Comparison of ENCODE assay signal across 11 cellular contexts in genomic region chr22:24161909-24162308, GRCh38. TPM values are rescaled to one million over a fixed set of nuclear protein-coding genes. Genes with fewer than 3 reads are reported as not detected.
A peak's percentile ranks its signal among the peaks of the same experiment; 100 is the strongest.
DNase-seq lines count a peak whose midpoint lies in the region; ATAC-seq and TF ChIP-seq lines count a peak whose summit lies in the region.
"Had no signal": no experiment of that assay in that cellular context is flagged by ENCODE, and none has a peak within 500 bp of the region (broad histone marks: within the 10 kb centered on the region; RNA-seq: fewer than 3 reads in every experiment).

No MANE protein-coding gene starts in this region.

- peaks cover 3% of the 10 kb centered on the region for H3K36me3 Mint-ChIP-seq in activated T-helper 1 cell treated with anti-CD3 and anti-CD28 coated beads, Interleukin-12 subunit alpha, Interleukin-12 subunit beta, Interleukin-2, Interleukin-4 antibody, amounts not matched to agents 30 ng/mL and 10 ng/mL and 1 ng/mL, durations not matched to agents 14 hours and 24 hours and 36 hours (ENCODE audit: low read depth)

- H3K27ac ChIP-seq in right cardiac atrium (ENCODE audit: low read length) = peak overlapping the region; percentile 85
- H3K27ac ChIP-seq in thoracic aorta = peak overlapping the region; percentile 63 to 69

- H3K9me3 ChIP-seq in right cardiac atrium (ENCODE audit: control insufficient read depth, low read length) (no peaks in the 10 kb centered on the region), thoracic aorta (no peaks in the 10 kb centered on the region)

- TF ChIP-seq CTCF in thoracic aorta (IDR thresholded peaks at IDR 0.05) = no peak

- H3K27me3 Mint-ChIP-seq in activated T-helper 1 cell treated with anti-CD3 and anti-CD28 coated beads, Interleukin-12 subunit alpha, Interleukin-12 subunit beta, Interleukin-2, Interleukin-4 antibody, amounts not matched to agents 30 ng/mL and 10 ng/mL and 1 ng/mL, durations not matched to agents 14 hours and 24 hours and 36 hours (ENCODE audit: insufficient read depth) = no peaks in the 10 kb centered on the region

- intact Hi-C loops in Right ventricle myocardium superior (cut with DNase I) = no loop called here
- intact Hi-C loops in cardiac septum (cut with DNase I) = loop anchor here (5.0 kb wide), 1 partner anchor 155 kb away; the partner anchor contains the start of gene GSTT4
- intact Hi-C loops in activated T-helper 1 cell treated with anti-CD3 and anti-CD28 coated beads, Interleukin-12 subunit alpha, Interleukin-12 subunit beta, Interleukin-2, Interleukin-4 antibody, amounts not matched to agents 30 ng/mL and 10 ng/mL and 1 ng/mL, durations not matched to agents 14 hours and 24 hours and 36 hours (cut with micrococcal nuclease) = no loop called here
- intact Hi-C loops in right cardiac atrium (cut with DNase I) = loop anchor here in 1 of 4 donors (10.0 kb wide), 1 partner anchor 157 kb away; the partner anchor contains the start of gene GSTT4

- peaks cover 30% of the 10 kb centered on the region for H3K36me3 ChIP-seq in thoracic aorta

- H3K4me1 Mint-ChIP-seq in activated T-helper 1 cell treated with anti-CD3 and anti-CD28 coated beads, Interleukin-12 subunit alpha, Interleukin-12 subunit beta, Interleukin-2, Interleukin-4 antibody, amounts not matched to agents 30 ng/mL and 10 ng/mL and 1 ng/mL, durations not matched to agents 14 hours and 24 hours and 36 hours (ENCODE audit: low read depth) = peaks cover 22% of the 10 kb centered on the region

- DNase-seq in Right ventricle myocardium superior (peak; percentile 55), cardiac septum (ENCODE audit: low spot score) (no peak), right cardiac atrium (no peak), thoracic aorta (ENCODE audit: low spot score) (no peak), HK-2 (ENCODE audit: unreplicated experiment) (no peak), NCI-H1930 (lab: John Stamatoyannopoulos, UW) (no peak)
- no peak for DNase-seq in activated T-helper 1 cell treated with anti-CD3 and anti-CD28 coated beads, Interleukin-12 subunit alpha, Interleukin-12 subunit beta, Interleukin-2, Interleukin-4 antibody, amounts not matched to agents 30 ng/mL and 10 ng/mL and 1 ng/mL, durations not matched to agents 14 hours and 24 hours and 36 hours (ENCODE audit: low spot score)
- DNase-seq: activated naive CD4-positive, alpha-beta T cell treated with Interleukin-2 at 50 U/mL for 16 hours; effector CD4-positive, alpha-beta T cell; NCI-H1417 had no signal

- no peak overlapping the region for H3K4me3 ChIP-seq in right cardiac atrium (ENCODE audit: low read length)
- no peak overlapping the region for H3K4me3 ChIP-seq in thoracic aorta

- 67% methylated on average over 6 of the region's 6 CpGs for WGBS in right cardiac atrium

- H3K9me3 Mint-ChIP-seq in activated T-helper 1 cell treated with anti-CD3 and anti-CD28 coated beads, Interleukin-12 subunit alpha, Interleukin-12 subunit beta, Interleukin-2, Interleukin-4 antibody, amounts not matched to agents 30 ng/mL and 10 ng/mL and 1 ng/mL, durations not matched to agents 14 hours and 24 hours and 36 hours = no peaks in the 10 kb centered on the region

- no peaks in the 10 kb centered on the region for H3K27me3 ChIP-seq in right cardiac atrium (ENCODE audit: control insufficient read depth, insufficient read depth)
- no peaks in the 10 kb centered on the region for H3K27me3 ChIP-seq in thoracic aorta (replicated peaks; ENCODE audit: insufficient read depth)

- peaks cover 28% of the 10 kb centered on the region for H3K4me1 ChIP-seq in right cardiac atrium (ENCODE audit: control insufficient read depth, insufficient read depth, low read length)
- H3K4me1 ChIP-seq in thoracic aorta (ENCODE audit: control insufficient read depth in 1 of 2, low read depth in 2 of 2) = peaks cover 37 to 70% of the 10 kb centered on the region in 2 donors

- peak overlapping the region; percentile 58 for H3K27ac Mint-ChIP-seq in activated T-helper 1 cell treated with anti-CD3 and anti-CD28 coated beads, Interleukin-12 subunit alpha, Interleukin-12 subunit beta, Interleukin-2, Interleukin-4 antibody, amounts not matched to agents 30 ng/mL and 10 ng/mL and 1 ng/mL, durations not matched to agents 14 hours and 24 hours and 36 hours

- H3K4me3 Mint-ChIP-seq in activated T-helper 1 cell treated with anti-CD3 and anti-CD28 coated beads, Interleukin-12 subunit alpha, Interleukin-12 subunit beta, Interleukin-2, Interleukin-4 antibody, amounts not matched to agents 30 ng/mL and 10 ng/mL and 1 ng/mL, durations not matched to agents 14 hours and 24 hours and 36 hours = no peak overlapping the region

- ATAC-seq in Right ventricle myocardium superior (ENCODE audit: poor library complexity) = peak; percentile 36
- ATAC-seq in right cardiac atrium = no peak
- ATAC-seq in thoracic aorta (ENCODE audit: insufficient number of reproducible peaks, low FRiP score, low read depth) = no peak
- no peak for ATAC-seq in GM18873 (IDR thresholded peaks at IDR 0.05; ENCODE audit: low FRiP score, unreplicated experiment)

RNA-seq across cellular contexts. Expression of gene SUSD2, which starts 19.4 kb away (rescaled TPM):
- total RNA-seq in Right ventricle myocardium superior (2.6 TPM), cardiac septum (3.1 TPM), right cardiac atrium (1 to 10 TPM; 6.2 to 7.4 (median 7.3) TPM), thoracic aorta (10 to 100 TPM; 16.8 to 43.2 TPM)
- 0.73 and 0.83 TPM in 2 replicates for total RNA-seq in activated T-helper 1 cell treated with anti-CD3 and anti-CD28 coated beads, Interleukin-12 subunit alpha, Interleukin-12 subunit beta, Interleukin-2, Interleukin-4 antibody, amounts not matched to agents 30 ng/mL and 10 ng/mL and 1 ng/mL, durations not matched to agents 14 hours and 24 hours and 36 hours
- polyA plus RNA-seq in right cardiac atrium = 6.7 TPM
